ENCODE assay signal across 11 cellular contexts in the genomic region with DNA sequence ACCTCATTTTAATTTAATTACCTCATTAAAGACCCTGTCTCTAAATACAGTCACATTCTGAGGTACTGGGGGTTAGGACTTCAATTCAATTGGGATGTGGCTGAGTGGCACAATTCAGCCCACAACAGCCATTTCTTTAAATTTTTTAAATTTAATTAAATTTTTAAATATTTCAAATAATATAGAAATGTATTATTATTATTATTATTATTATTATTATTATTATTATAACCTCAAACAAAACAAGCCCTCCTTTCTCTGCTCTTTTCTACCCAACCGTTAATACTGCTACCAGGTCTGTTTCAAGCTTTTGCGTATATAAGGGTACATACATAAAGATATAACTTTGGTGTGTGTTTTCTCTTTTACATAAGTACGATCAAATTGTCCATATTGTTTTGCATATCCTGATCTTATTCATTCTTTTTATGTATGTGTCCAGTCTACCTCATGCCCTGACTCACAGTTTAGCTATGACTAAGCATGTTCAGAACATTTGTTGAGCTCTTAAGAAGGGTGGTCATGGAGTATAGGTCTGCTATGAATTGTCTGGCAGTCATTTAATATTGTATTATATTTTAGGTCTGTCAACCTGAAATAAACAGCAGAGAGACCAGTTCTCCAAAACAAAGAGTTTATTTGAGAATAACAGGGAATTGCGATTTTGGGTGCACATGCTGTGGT. TPM values are rescaled to one million over a fixed set of nuclear protein-coding genes. Genes with fewer than 3 reads are reported as not detected.
DNase-seq lines count a peak whose midpoint lies in the region; ATAC-seq and TF ChIP-seq lines count a peak whose summit lies in the region.
"Had no signal": no experiment of that assay in that cellular context is flagged by ENCODE, and none has a peak within 500 bp of the region (broad histone marks: within the 10 kb centered on the region; RNA-seq: fewer than 3 reads in every experiment).

No MANE protein-coding gene starts in this region.

- H3K27ac ChIP-seq in substantia nigra (ENCODE audit: low read depth, low read length, poor library complexity, severe bottlenecking), result no peak overlapping the region
- H3K27ac ChIP-seq: BLaER1 treated with 17β-estradiol and CSF1 and Interleukin-3, amounts not matched to agents 10 nM and 100 nM had no signal

- DNase-seq in GM10266 (ENCODE audit: extremely low spot score) (peak; percentile 46), WTC11 (ENCODE audit: low spot score) (no peak), GM19238 (ENCODE audit: insufficient read length, low spot score) (no peak), 8988T (no peak), substantia nigra (lab: John Stamatoyannopoulos, UW) (no peak), glutamatergic neuron (no peak)
- DNase-seq: activated gamma-delta T cell, islet precursor cell had no signal

- H3K27me3 Mint-ChIP-seq in WTC11 (ENCODE audit: low read depth), result peaks cover 7% of the 10 kb centered on the region; the same call in 1 of the 2 replicates
- H3K27me3 Mint-ChIP-seq in glutamatergic neuron (ENCODE audit: unreplicated experiment), result peaks cover 2% of the 10 kb centered on the region

- POLR2A ChIA-PET in WTC11 (lab: Charles Lee), result interaction anchor here (0.8 kb wide), 1 partner anchor 72 kb away, joined by 3 read pairs; no protein-coding TSS in a partner anchor

- no peaks in the 10 kb centered on the region for H3K36me3 Mint-ChIP-seq in WTC11
- H3K36me3 Mint-ChIP-seq in glutamatergic neuron (ENCODE audit: unreplicated experiment), result no peaks in the 10 kb centered on the region

- peak; percentile 60 for ATAC-seq in GM19395 (IDR thresholded peaks at IDR 0.05; ENCODE audit: unreplicated experiment)
- peak; percentile 87 for ATAC-seq in HG02981 (IDR thresholded peaks at IDR 0.05; ENCODE audit: unreplicated experiment)
- ATAC-seq in WTC11, result no peak

- H3K4me3 Mint-ChIP-seq in WTC11 (no peak overlapping the region), glutamatergic neuron (ENCODE audit: unreplicated experiment) (no peak overlapping the region)

- H3K9me3 Mint-ChIP-seq in WTC11, result no peaks in the 10 kb centered on the region
- no peaks in the 10 kb centered on the region for H3K9me3 Mint-ChIP-seq in glutamatergic neuron (ENCODE audit: unreplicated experiment)

- no peak overlapping the region for H3K27ac Mint-ChIP-seq in WTC11
- H3K27ac Mint-ChIP-seq in glutamatergic neuron (ENCODE audit: unreplicated experiment), result no peak overlapping the region

- CTCF ChIA-PET in WTC11 (lab: Charles Lee), result interaction anchor here (1.2 to 1.5 kb wide), 3 partner anchors 51 to 102 kb away, joined by 3 to 5 read pairs (median 3); partner anchors contain the start of gene GSN

- H3K4me1 Mint-ChIP-seq in WTC11, result peaks cover 42% of the 10 kb centered on the region
- peaks cover 11% of the 10 kb centered on the region for H3K4me1 Mint-ChIP-seq in glutamatergic neuron (ENCODE audit: low read depth, unreplicated experiment)

- no peak for TF ChIP-seq CTCF in GM10266 (IDR thresholded peaks at IDR 0.05; ENCODE audit: control insufficient read depth, insufficient read depth, low read depth, missing control alignments)
- TF ChIP-seq CTCF in WTC11 (IDR thresholded peaks at IDR 0.05), result no peak
- TF ChIP-seq CTCF in glutamatergic neuron (IDR thresholded peaks at IDR 0.05; ENCODE audit: partially characterized antibody, unreplicated experiment), result no peak

TF ChIP-seq in WTC11, 78 proteins besides CTCF, POLR2A, EP300 and RAD21:
- no peak for TF ChIP-seq PRRX2 (CRISPR knock-in tag; IDR thresholded peaks at IDR 0.05)
- TF ChIP-seq ZNF532 (CRISPR knock-in tag; IDR thresholded peaks at IDR 0.05; ENCODE audit: borderline replicate concordance), result no peak
- peak; percentile 91 for TF ChIP-seq HMGA2 (CRISPR knock-in tag; IDR thresholded peaks at IDR 0.05)

RNA-seq across cellular contexts. Expression of gene RAB14, which starts 16.1 kb away (rescaled TPM):
- total RNA-seq in WTC11 (2021) (32.3 to 36.0 TPM (median 34.0 TPM) in 3 replicates), glutamatergic neuron (ENCODE audit: unreplicated experiment) (50.7 TPM)

RNA-seq across cellular contexts. Expression of gene GSN, which starts 50.2 kb away (rescaled TPM):
- 47.0 to 57.3 TPM (median 54.9 TPM) in 3 replicates for total RNA-seq in WTC11 (2021)
- total RNA-seq in glutamatergic neuron (ENCODE audit: unreplicated experiment), result 11.6 TPM
